Comparison of ENCODE assay signal across 7 cellular contexts in genomic region chr14:90698379-90698869, GRCh38.
DNase-seq lines count a peak whose midpoint lies in the region; ATAC-seq and TF ChIP-seq lines count a peak whose summit lies in the region.

No MANE protein-coding gene starts in this region.

- H3K4me1 Mint-ChIP-seq in progenitor cell of endocrine pancreas (ENCODE audit: low read depth), result peaks cover 2% of the 10 kb centered on the region

- TF ChIP-seq CTCF in tibial artery (IDR thresholded peaks at IDR 0.05) (no peak), progenitor cell of endocrine pancreas (IDR thresholded peaks at IDR 0.05; ENCODE audit: unreplicated experiment) (no peak)

- H3K36me3 Mint-ChIP-seq in progenitor cell of endocrine pancreas (ENCODE audit: insufficient read depth), result no peaks in the 10 kb centered on the region

- ATAC-seq in GM21576 (IDR thresholded peaks at IDR 0.05; ENCODE audit: unreplicated experiment), result no peak

- DNase-seq in NCI-H1694 (lab: John Stamatoyannopoulos, UW) (peak; percentile 95), caudate nucleus (lab: John Stamatoyannopoulos, UW) (peak in 50 of 61 donors; percentile 26 to 98 (median 61)), left kidney (ENCODE audit: low read depth, low spot score) (peak; percentile 41), tibial artery (peak; percentile 73 to 87), progenitor cell of endocrine pancreas (ENCODE audit: low spot score, unreplicated experiment) (no peak)
- DNase-seq in stimulated activated CD4-positive, alpha-beta T cell treated with anti-CD3 and anti-CD28 coated beads, Interleukin-4, amount 100 ng/mL, for 1 hour, result no peak

- no peak overlapping the region for H3K4me3 Mint-ChIP-seq in progenitor cell of endocrine pancreas (ENCODE audit: low read depth)

- no peaks in the 10 kb centered on the region for H3K27me3 Mint-ChIP-seq in progenitor cell of endocrine pancreas

- H3K36me3 ChIP-seq in tibial artery, result no peaks in the 10 kb centered on the region

- H3K4me1 ChIP-seq in tibial artery, result peaks cover 0 to 33% (median 25%) of the 10 kb centered on the region in 4 donors

- intact Hi-C loops in tibial artery (cut with DNase I; ENCODE audit: low total_unique reads), result no loop called here

- H3K9me3 Mint-ChIP-seq in progenitor cell of endocrine pancreas (ENCODE audit: low read depth), result no peaks in the 10 kb centered on the region

- peak overlapping the region; percentile 93 for H3K27ac ChIP-seq in caudate nucleus (ENCODE audit: low read depth, low read length)
- H3K27ac ChIP-seq in tibial artery, result peak overlapping the region; percentile 79

- no peak overlapping the region for H3K4me3 ChIP-seq in tibial artery

- H3K27me3 ChIP-seq in tibial artery, result no peaks in the 10 kb centered on the region

- no peak overlapping the region for H3K27ac Mint-ChIP-seq in progenitor cell of endocrine pancreas

- H3K9me3 ChIP-seq in tibial artery, result no peaks in the 10 kb centered on the region

Comparison
In these comparisons a context has a peak if more than half of its experiments do, and no peak if none do; other contexts are left out.
1. DNase-seq: peak in NCI-H1694 (single experiment), caudate nucleus (50 of 61), left kidney (single experiment) and tibial artery (2 of 2); none in stimulated activated CD4-positive, alpha-beta T cell treated with anti-CD3 and anti-CD28 coated beads, Interleukin-4, amount 100 ng/mL, for 1 hour (single experiment) and progenitor cell of endocrine pancreas (single experiment).